ENCODE assay signal across 8 cellular contexts in genomic region chr2:160269365-160269764, GRCh38.
A peak's percentile ranks its signal among the peaks of the same experiment; 100 is the strongest.
DNase-seq lines count a peak whose midpoint lies in the region; TF ChIP-seq lines count a peak whose summit lies in the region.

No MANE protein-coding gene starts in this region.

- H4K20me1 ChIP-seq in GM23248 (ENCODE audit: insufficient read depth) (no peaks in the 10 kb centered on the region), OCI-LY3 (ENCODE audit: insufficient read depth, low read length) (no peaks in the 10 kb centered on the region), Karpas-422 (ENCODE audit: insufficient read depth, low read depth, low read length) (no peaks in the 10 kb centered on the region)

- peak; percentile 53 for DNase-seq in GM23248
- DNase-seq in esophagus squamous epithelium (lab: John Stamatoyannopoulos, UW), result no peak
- DNase-seq in osteocyte (ENCODE audit: extremely low spot score, unreplicated experiment), result no peak
- DNase-seq in D341Med (ENCODE audit: low spot score), result no peak
- DNase-seq in Karpas-422, result no peak
- DNase-seq in NCI-H1694 (lab: John Stamatoyannopoulos, UW), result no peak
- no peak for DNase-seq in inferior parietal cortex (ENCODE audit: extremely low spot score)

- no peak for TF ChIP-seq POLR2A in esophagus squamous epithelium (IDR thresholded peaks at IDR 0.05)

- H3K9me2 ChIP-seq in GM23248 (ENCODE audit: insufficient read depth), result no peaks in the 10 kb centered on the region
- H3K9me2 ChIP-seq in Karpas-422 (replicated peaks; ENCODE audit: insufficient read depth, low read length), result no peaks in the 10 kb centered on the region

- peaks cover 83% of the 10 kb centered on the region for H3F3A ChIP-seq in GM23248 (ENCODE audit: insufficient read depth)

- H3K27me3 ChIP-seq in GM23248 (replicated peaks; ENCODE audit: insufficient read depth) (no peaks in the 10 kb centered on the region), OCI-LY3 (ENCODE audit: low read depth, low read length) (no peaks in the 10 kb centered on the region), esophagus squamous epithelium (no peaks in the 10 kb centered on the region), Karpas-422 (ENCODE audit: low read length) (0 out of 2 replicates have a peak, but pooled peaks cover 3% of the 10 kb centered on the region)

- H3K4me1 ChIP-seq in GM23248 (ENCODE audit: insufficient read depth), result peaks cover 38% of the 10 kb centered on the region
- H3K4me1 ChIP-seq in OCI-LY3 (ENCODE audit: low read length), result peaks cover 20% of the 10 kb centered on the region
- peaks cover 0 to 39% (median 23%) of the 10 kb centered on the region in 3 donors for H3K4me1 ChIP-seq in esophagus squamous epithelium
- peaks cover 3% of the 10 kb centered on the region; the same call in 1 of the 2 replicates for H3K4me1 ChIP-seq in Karpas-422 (ENCODE audit: low read length)

- no peaks in the 10 kb centered on the region for H3K27me3 Mint-ChIP-seq in osteocyte (ENCODE audit: unreplicated experiment)

- WGBS in GM23248 (ENCODE audit: low coverage in 1 of 2, low lambda C conversion rate in 2 of 2, missing lambda C conversion rate in 2 of 2), 2 experiments, result 44 to 50% methylated on average over 4 of the region's 4 CpGs
- 56% methylated on average over 3 to 4 of the region's 4 CpGs for WGBS in esophagus squamous epithelium, 2 donors

- peak overlapping the region; percentile 94 for H3K27ac Mint-ChIP-seq in osteocyte (ENCODE audit: unreplicated experiment)

- H3K79me2 ChIP-seq in GM23248 (ENCODE audit: insufficient read depth) (no peaks in the 10 kb centered on the region), OCI-LY3 (ENCODE audit: low read length) (no peaks in the 10 kb centered on the region), Karpas-422 (ENCODE audit: low read length) (no peaks in the 10 kb centered on the region)

- in situ Hi-C loops in GM23248 (cut with MboI), result loop anchor here (25.0 kb wide), 1 partner anchor 157 kb away; no protein-coding TSS in a partner anchor

- H3K4me3 ChIP-seq in GM23248 (peak overlapping the region; percentile 57), OCI-LY3 (ENCODE audit: low read length) (peak overlapping the region; percentile 64), esophagus squamous epithelium (peak overlapping the region; percentile 46 to 71 (median 56)), Karpas-422 (ENCODE audit: low read length) (no peak overlapping the region)

- H3K4me2 ChIP-seq in GM23248 (ENCODE audit: unreplicated experiment) (peak overlapping the region; percentile 69), OCI-LY3 (ENCODE audit: low read length) (peak overlapping the region; percentile 74), Karpas-422 (ENCODE audit: low read depth, low read length, poor library complexity, severe bottlenecking) (no peak overlapping the region)

- H3K9me3 Mint-ChIP-seq in osteocyte (ENCODE audit: unreplicated experiment), result no peaks in the 10 kb centered on the region

- H3K27ac ChIP-seq in GM23248 (peak overlapping the region; percentile 81), OCI-LY3 (ENCODE audit: low read length) (no peak overlapping the region), esophagus squamous epithelium (peak overlapping the region; percentile 91 to 98 (median 93)), Karpas-422 (ENCODE audit: low read length) (no peak overlapping the region)

- H3K36me3 Mint-ChIP-seq in osteocyte (ENCODE audit: unreplicated experiment), result peaks cover 39% of the 10 kb centered on the region

- H3K36me3 ChIP-seq in GM23248 (ENCODE audit: low read depth) (peaks cover 35% of the 10 kb centered on the region), OCI-LY3 (replicated peaks; ENCODE audit: low read depth, low read length) (no peaks in the 10 kb centered on the region), esophagus squamous epithelium (peaks cover 0 to 28% (median 0%) of the 10 kb centered on the region in 3 donors), Karpas-422 (ENCODE audit: insufficient read depth, low read length) (no peaks in the 10 kb centered on the region)

- TF ChIP-seq CTCF in OCI-LY3 (IDR thresholded peaks at IDR 0.05; ENCODE audit: low read depth, low read length), result no peak
- TF ChIP-seq CTCF in esophagus squamous epithelium (IDR thresholded peaks at IDR 0.05), result no peak
- TF ChIP-seq CTCF in osteocyte (IDR thresholded peaks at IDR 0.05), result no peak

- H2AFZ ChIP-seq in GM23248 (peak overlapping the region; percentile 36), OCI-LY3 (ENCODE audit: low read depth, low read length) (peak overlapping the region; percentile 83), Karpas-422 (ENCODE audit: low read length) (no peak overlapping the region)

- H3K4me1 Mint-ChIP-seq in osteocyte (ENCODE audit: unreplicated experiment), result peaks cover 41% of the 10 kb centered on the region

- intact Hi-C loops in esophagus squamous epithelium (cut with DNase I), result no loop called here

- H3K9me3 ChIP-seq in GM23248 (ENCODE audit: low read depth) (no peaks in the 10 kb centered on the region), OCI-LY3 (ENCODE audit: insufficient read depth, low read length) (no peaks in the 10 kb centered on the region), esophagus squamous epithelium (no peaks in the 10 kb centered on the region), Karpas-422 (ENCODE audit: low read length) (no peaks in the 10 kb centered on the region)

- peak overlapping the region; percentile 63 for H3K4me3 Mint-ChIP-seq in osteocyte (ENCODE audit: unreplicated experiment)

- peak overlapping the region; percentile 75 for H3K9ac ChIP-seq in GM23248
- peak overlapping the region; percentile 38; the same call in 1 of the 2 replicates for H3K9ac ChIP-seq in OCI-LY3 (ENCODE audit: low read length)
- no peak overlapping the region for H3K9ac ChIP-seq in Karpas-422 (ENCODE audit: low read length)

Comparison
In these comparisons a context has a peak if more than half of its experiments do, and no peak if none do; other contexts are left out.
1. H3K27ac ChIP-seq: peak in GM23248 (single experiment) and esophagus squamous epithelium (4 of 4); none in OCI-LY3 (single experiment) and Karpas-422 (single experiment).